ENCODE assay signal across 8 cellular contexts in genomic region chr6:157033428-157034140, GRCh38.
A peak's percentile ranks its signal among the peaks of the same experiment; 100 is the strongest.
DNase-seq lines count a peak whose midpoint lies in the region; ATAC-seq and TF ChIP-seq lines count a peak whose summit lies in the region.

No MANE protein-coding gene starts in this region.

- H3K9ac ChIP-seq in mucosa of stomach (ENCODE audit: low read length), result peak overlapping the region; percentile 86

- H3K9me3 Mint-ChIP-seq in IgD-negative memory B cell, result no peaks in the 10 kb centered on the region
- H3K9me3 Mint-ChIP-seq in central memory CD8-positive, alpha-beta T cell, result no peaks in the 10 kb centered on the region

- H3K4me3 ChIP-seq in AG09309 (ENCODE audit: control insufficient read depth, low read depth, low read length) (peak overlapping the region; percentile 42), mucosa of stomach (ENCODE audit: low read length) (peak overlapping the region; percentile 49)

- in situ Hi-C loops in GM13976 (cut with MboI; ENCODE audit: low sequenced_read_pairs, unreplicated experiment), result no loop called here

- no peaks in the 10 kb centered on the region for H3K36me3 ChIP-seq in mucosa of stomach (ENCODE audit: control insufficient read depth, insufficient read depth, low read length)

- H3K27me3 Mint-ChIP-seq in IgD-negative memory B cell, result no peaks in the 10 kb centered on the region
- no peaks in the 10 kb centered on the region for H3K27me3 Mint-ChIP-seq in central memory CD8-positive, alpha-beta T cell

- H3K27ac Mint-ChIP-seq in IgD-negative memory B cell, result peak overlapping the region in 2 of 3 donors; percentile 8 to 67
- peak overlapping the region; percentile 86 for H3K27ac Mint-ChIP-seq in central memory CD8-positive, alpha-beta T cell (ENCODE audit: low read depth)

- H3K4me3 Mint-ChIP-seq in IgD-negative memory B cell, result peak overlapping the region; percentile 65 to 92 (median 86)
- H3K4me3 Mint-ChIP-seq in central memory CD8-positive, alpha-beta T cell, result peak overlapping the region; percentile 75

- no peaks in the 10 kb centered on the region for H3K27me3 ChIP-seq in mucosa of stomach (ENCODE audit: control insufficient read depth, insufficient read depth, low read length)

- no peak for TF ChIP-seq CTCF in AG09309 (IDR thresholded peaks at IDR 0.05; ENCODE audit: control insufficient read depth, insufficient read depth, low read depth, low read length, missing control alignments)
- TF ChIP-seq CTCF in GM10266 (IDR thresholded peaks at IDR 0.05; ENCODE audit: control insufficient read depth, insufficient read depth, low read depth, missing control alignments), result no peak
- TF ChIP-seq CTCF in GM13976 (IDR thresholded peaks at IDR 0.05; ENCODE audit: borderline replicate concordance, control extremely low read depth, extremely low read depth, insufficient read depth, missing control alignments), result no peak

- peaks cover 20 to 29% (median 28%) of the 10 kb centered on the region in 3 donors for H3K4me1 Mint-ChIP-seq in IgD-negative memory B cell
- H3K4me1 Mint-ChIP-seq in central memory CD8-positive, alpha-beta T cell, result peaks cover 40% of the 10 kb centered on the region

- H3K36me3 Mint-ChIP-seq in IgD-negative memory B cell, result peaks cover 2% of the 10 kb centered on the region
- H3K36me3 Mint-ChIP-seq in central memory CD8-positive, alpha-beta T cell (ENCODE audit: insufficient read depth), result peaks cover 3% of the 10 kb centered on the region

- H3K4me1 ChIP-seq in mucosa of stomach (ENCODE audit: control insufficient read depth, insufficient read depth, low read length), result peaks cover 18% of the 10 kb centered on the region

- peak; percentile 52 for ATAC-seq in central memory CD8-positive, alpha-beta T cell (replicated peaks; ENCODE audit: extremely low read depth, poor library complexity, severe bottlenecking)

- DNase-seq in AG09309 (ENCODE audit: low read depth) (no peak), GM10266 (ENCODE audit: extremely low spot score) (no peak), GM13976 (ENCODE audit: low spot score) (no peak), NCI-H1436 treated with DMSO at 0.1 percent for 48 hours (lab: John Stamatoyannopoulos, UW) (no peak), GF-D8 (lab: John Stamatoyannopoulos, UW) (no peak)
- DNase-seq in central memory CD8-positive, alpha-beta T cell (ENCODE audit: low spot score in 2 of 2), result no peak

- H3K9me3 ChIP-seq in mucosa of stomach (ENCODE audit: control insufficient read depth, low read length), result no peaks in the 10 kb centered on the region
